Comparison of ENCODE assay signal across 16 cellular contexts in the genomic region with DNA sequence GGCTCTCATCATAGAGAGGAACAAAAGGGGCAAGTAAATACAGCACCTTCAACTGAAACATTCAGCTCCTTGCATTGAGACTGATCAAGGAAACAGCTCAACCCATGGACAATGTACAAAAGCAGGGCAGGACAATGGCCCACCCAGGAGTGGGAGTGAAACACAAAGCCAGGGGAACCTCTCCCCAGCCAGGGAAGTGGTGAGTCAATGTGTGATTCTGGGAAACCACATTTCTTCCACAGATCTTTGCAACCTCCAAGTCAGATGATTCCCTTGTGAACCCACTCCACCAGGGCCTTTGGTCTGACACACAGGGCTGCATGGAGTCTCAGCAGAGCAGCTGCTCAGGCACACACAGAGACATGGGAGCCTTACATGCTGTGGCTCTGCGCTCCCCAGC.
"Had no signal": no experiment of that assay in that cellular context is flagged by ENCODE, and none has a peak within 500 bp of the region (broad histone marks: within the 10 kb centered on the region; RNA-seq: fewer than 3 reads in every experiment).

No MANE protein-coding gene starts in this region.

- H3K4me1 Mint-ChIP-seq: naive B cell had no signal

- H3K36me3 Mint-ChIP-seq: naive B cell had no signal

- DNase-seq: cerebellar nuclear complex; esophagus squamous epithelium; foreskin keratinocyte; hippocampal formation; left colon; left ventricle myocardium superior; mesenchymal stem cell; midbrain; naive B cell; stimulated activated CD4-positive, alpha-beta T cell treated with anti-CD3 and anti-CD28 coated beads, Interleukin-2, amount 100 ng/mL, for 48 hours; thyroid gland had no signal

- H3K4me3 ChIP-seq: esophagus squamous epithelium, lung, right atrium auricular region, thyroid gland had no signal

- H3K36me3 ChIP-seq: esophagus squamous epithelium, right atrium auricular region, thyroid gland had no signal

- ATAC-seq: foreskin keratinocyte, left ventricle myocardium superior had no signal

- H3K9me3 ChIP-seq: esophagus squamous epithelium, right atrium auricular region, thyroid gland had no signal

- H3K9me3 Mint-ChIP-seq: dendritic cell treated with granulocyte-macrophage colony-stimulating factor and Interleukin-4, amounts not matched to agents 40 ng/mL and 50 ng/mL, for 4 days; type B pancreatic cell had no signal

- H3K27me3 ChIP-seq: esophagus squamous epithelium, foreskin keratinocyte, right atrium auricular region, thyroid gland had no signal

- H3K27ac ChIP-seq: esophagus squamous epithelium, foreskin keratinocyte, right atrium auricular region, thyroid gland had no signal

- H3K27ac Mint-ChIP-seq: dendritic cell treated with granulocyte-macrophage colony-stimulating factor and Interleukin-4, amounts not matched to agents 40 ng/mL and 50 ng/mL, for 4 days; naive B cell; type B pancreatic cell had no signal

- H3K4me3 Mint-ChIP-seq: dendritic cell treated with granulocyte-macrophage colony-stimulating factor and Interleukin-4, amounts not matched to agents 40 ng/mL and 50 ng/mL, for 4 days; naive B cell; nephron; type B pancreatic cell had no signal

- H3K27me3 Mint-ChIP-seq: dendritic cell treated with granulocyte-macrophage colony-stimulating factor and Interleukin-4, amounts not matched to agents 40 ng/mL and 50 ng/mL, for 4 days; naive B cell; type B pancreatic cell had no signal

- H3K4me1 ChIP-seq: esophagus squamous epithelium, foreskin keratinocyte, right atrium auricular region, thyroid gland had no signal
